In genomic region chr6:139373928-139374356, GRCh38 we compare ENCODE assay signal across 8 cellular contexts. TPM values are rescaled to one million over a fixed set of nuclear protein-coding genes. Genes with fewer than 3 reads are reported as not detected.
DNase-seq lines count a peak whose midpoint lies in the region; ATAC-seq, FAIRE-seq and TF ChIP-seq lines count a peak whose summit lies in the region.

No MANE protein-coding gene starts in this region.

- H3K27me3 Mint-ChIP-seq in GM23338 (ENCODE audit: insufficient read depth, low read depth, poor library complexity) = peaks cover 20% of the 10 kb centered on the region
- no peaks in the 10 kb centered on the region for H3K27me3 Mint-ChIP-seq in osteocyte (ENCODE audit: unreplicated experiment)

- peaks cover 43% of the 10 kb centered on the region for H3K4me1 Mint-ChIP-seq in GM23338
- H3K4me1 Mint-ChIP-seq in osteocyte (ENCODE audit: unreplicated experiment) = peaks cover 40% of the 10 kb centered on the region

- H3K4me3 Mint-ChIP-seq in GM23338 = peak overlapping the region; percentile 99
- H3K4me3 Mint-ChIP-seq in osteocyte (ENCODE audit: unreplicated experiment) = peak overlapping the region; percentile 93

- peak overlapping the region; percentile 99 for H3K27ac Mint-ChIP-seq in GM23338
- peak overlapping the region; percentile 99 for H3K27ac Mint-ChIP-seq in osteocyte (ENCODE audit: unreplicated experiment)

- peak overlapping the region; percentile 98 for H3K4me2 ChIP-seq in GM23338
- H3K4me2 ChIP-seq in fibroblast of lung (ENCODE audit: extremely low read depth, insufficient read depth, low read length) = no peak overlapping the region

- H3F3A ChIP-seq in GM23338 (replicated peaks; ENCODE audit: low read depth) = 0 out of 2 replicates have a peak, but pooled peaks cover 4% of the 10 kb centered on the region

- TF ChIP-seq CTCF in GM23338 (conservative IDR thresholded peaks at IDR 0.05; ENCODE audit: low read depth in 2 of 2) (no peak), RWPE2 (IDR thresholded peaks at IDR 0.05; ENCODE audit: poor library complexity, severe bottlenecking) (no peak), fibroblast of lung (conservative IDR thresholded peaks at IDR 0.05 in 1 of 2, IDR thresholded peaks at IDR 0.05 in 1 of 2; ENCODE audit: low read depth in 1 of 2, low read length in 2 of 2) (no peak), osteocyte (IDR thresholded peaks at IDR 0.05) (no peak)

- H3K27me3 ChIP-seq in GM23338 (ENCODE audit: insufficient read depth) = no peaks in the 10 kb centered on the region
- no peaks in the 10 kb centered on the region for H3K27me3 ChIP-seq in RWPE2 (ENCODE audit: insufficient read depth, poor library complexity, severe bottlenecking)
- no peaks in the 10 kb centered on the region for H3K27me3 ChIP-seq in fibroblast of lung (ENCODE audit: control insufficient read depth, insufficient read depth, low read length)

- peaks cover 32% of the 10 kb centered on the region for H3K36me3 Mint-ChIP-seq in GM23338 (ENCODE audit: low read depth)
- peaks cover 35% of the 10 kb centered on the region for H3K36me3 Mint-ChIP-seq in osteocyte (ENCODE audit: unreplicated experiment)

- H3K9me3 ChIP-seq in RWPE2 (ENCODE audit: severe bottlenecking) (no peaks in the 10 kb centered on the region), fibroblast of lung (ENCODE audit: control insufficient read depth, insufficient read depth, low read depth, low read length) (no peaks in the 10 kb centered on the region)

- ATAC-seq in GM23338 (no peak), RWPE2 (ENCODE audit: low read depth) (peak; percentile 45), HG02981 (IDR thresholded peaks at IDR 0.05; ENCODE audit: unreplicated experiment) (no peak)

- DNase-seq in GF-D8 (lab: John Stamatoyannopoulos, UW) (peak; percentile 50), GM23338 (ENCODE audit: low spot score) (no peak), RWPE2 (ENCODE audit: low spot score) (no peak), fibroblast of lung (ENCODE audit: low read depth in 2 of 2) (no peak), osteocyte (ENCODE audit: extremely low spot score, unreplicated experiment) (peak; percentile 84), RCC 7860 (ENCODE audit: low spot score) (no peak), NK-92 (lab: John Stamatoyannopoulos, UW; ENCODE audit: unreplicated experiment) (no peak)

- H3K79me2 ChIP-seq in GM23338 (replicated peaks; ENCODE audit: insufficient read depth) (peaks cover 33% of the 10 kb centered on the region), fibroblast of lung (ENCODE audit: control insufficient read depth, insufficient read depth, low read length) (peaks cover 35% of the 10 kb centered on the region)

- H3K36me3 ChIP-seq in GM23338 (ENCODE audit: insufficient read depth) (0 out of 2 replicates have a peak, but pooled peaks cover 4% of the 10 kb centered on the region), RWPE2 (ENCODE audit: low read depth) (peaks cover 17% of the 10 kb centered on the region), fibroblast of lung (ENCODE audit: control insufficient read depth, insufficient read depth, low read length) (peaks cover 13% of the 10 kb centered on the region)

- H3K9me2 ChIP-seq in GM23338 (ENCODE audit: insufficient read depth) = peaks cover 16% of the 10 kb centered on the region; the same call in 1 of the 2 replicates

- H2AFZ ChIP-seq in GM23338 (no peak overlapping the region), fibroblast of lung (ENCODE audit: low read length) (no peak overlapping the region)

- H3K9ac ChIP-seq in fibroblast of lung (ENCODE audit: insufficient read depth, low read length) = peak overlapping the region; percentile 94

- H3K4me1 ChIP-seq in GM23338 (ENCODE audit: insufficient read depth) (peaks cover 41% of the 10 kb centered on the region), RWPE2 (ENCODE audit: insufficient read depth, poor library complexity, severe bottlenecking) (peaks cover 27% of the 10 kb centered on the region), fibroblast of lung (ENCODE audit: control insufficient read depth, extremely low read depth, insufficient read depth, low read length) (no peaks in the 10 kb centered on the region)

- H3K27ac ChIP-seq in GM23338 (ENCODE audit: low read depth) (peak overlapping the region; percentile 99), RWPE2 (ENCODE audit: poor library complexity, severe bottlenecking) (peak overlapping the region; percentile 89), fibroblast of lung (ENCODE audit: insufficient read depth, low read length) (peak overlapping the region; percentile 91)

- H4K20me1 ChIP-seq in GM23338 (replicated peaks; ENCODE audit: insufficient read depth) (no peaks in the 10 kb centered on the region), fibroblast of lung (ENCODE audit: control insufficient read depth, extremely low read depth, insufficient read depth, low read length) (peaks cover 3% of the 10 kb centered on the region)

- FAIRE-seq in RCC 7860 (lab: Jason Lieb, UNC) = no peak

- peak overlapping the region; percentile 91 for H3K4me3 ChIP-seq in GM23338
- peak overlapping the region; percentile 63 for H3K4me3 ChIP-seq in RWPE2 (ENCODE audit: severe bottlenecking)
- H3K4me3 ChIP-seq in fibroblast of lung (replicated peaks in 1 of 4; ENCODE audit: control extremely low read depth in 1 of 4, insufficient read depth in 1 of 4, low read depth in 3 of 4, low read length in 4 of 4) = peak overlapping the region; percentile 66 to 99 (median 88)

- H3K9me3 Mint-ChIP-seq in GM23338 (no peaks in the 10 kb centered on the region; the same call in 2 of the 3 replicates), osteocyte (ENCODE audit: unreplicated experiment) (no peaks in the 10 kb centered on the region)

TF ChIP-seq in GM23338, 12 proteins besides CTCF, POLR2A, EP300 and RAD21:
- TF ChIP-seq NANOG (IDR thresholded peaks at IDR 0.05; ENCODE audit: borderline replicate concordance) (no peak), STAT1 (IDR thresholded peaks at IDR 0.05; ENCODE audit: unreplicated experiment) (no peak), ZNF462 (CRISPR knock-in tag; IDR thresholded peaks at IDR 0.05) (no peak)
TF ChIP-seq in GM23338: peak in this region for 0.

RNA-seq across cellular contexts. Expression of gene CITED2, which starts 0.5 kb away (rescaled TPM):
- 74.4 and 76.9 TPM in 2 replicates for total RNA-seq in GM23338 (2014; rRNA removed; shearing (Covaris generic))
- polyA plus RNA-seq in GM23338 (2016; fragmentation: Nextera tagmentation; extraction: Ambion mirVana) (24.8 and 26.6 TPM in 2 replicates), fibroblast of lung (230 and 370 TPM in 2 replicates)
- total RNA-seq in fibroblast of lung (94.8 and 139 TPM in 2 replicates), osteocyte (417 and 421 TPM in 2 replicates)
- 293 and 445 TPM in 2 replicates for polyA plus RNA-seq in fibroblast of lung (2012)
- polyA minus RNA-seq in fibroblast of lung (ENCODE audit: low replicate concordance) = 64.5 and 110 TPM in 2 replicates

Comparison
In these comparisons a context has a peak if more than half of its experiments do, and no peak if none do; other contexts are left out.
1. DNase-seq: peak in GF-D8 (single experiment) and osteocyte (single experiment); none in GM23338 (single experiment), RWPE2 (single experiment), fibroblast of lung (0 of 2), RCC 7860 (single experiment) and NK-92 (single experiment).
2. Peak in every context shown above with its lines, with median percentiles within 50 percentile points of each other: H3K27ac ChIP-seq and H3K4me3 ChIP-seq.